19 cellular contexts compared by ENCODE assay signal in the genomic region with DNA sequence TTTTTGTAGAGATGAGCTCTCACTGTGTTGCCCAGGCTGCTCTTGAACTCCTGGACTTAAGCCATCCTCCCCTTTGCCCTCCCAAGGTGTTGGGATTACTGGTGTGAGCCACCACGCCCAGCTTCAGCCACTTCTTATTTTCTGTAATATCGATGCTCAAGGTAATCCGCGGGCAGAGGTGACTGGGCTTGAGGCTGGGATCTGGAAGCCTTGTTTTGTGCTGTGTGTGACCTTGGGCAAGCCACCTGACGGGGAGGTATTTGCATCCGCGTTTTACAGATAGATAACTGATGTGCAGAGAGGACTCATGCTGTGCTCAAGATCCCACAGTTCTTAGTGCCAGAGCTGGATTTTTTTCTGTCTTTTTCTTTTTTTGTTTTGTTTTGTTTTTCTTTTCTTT. TPM values are rescaled to one million over a fixed set of nuclear protein-coding genes. Genes with fewer than 3 reads are reported as not detected.
DNase-seq lines count a peak whose midpoint lies in the region; ATAC-seq and TF ChIP-seq lines count a peak whose summit lies in the region.
"Had no signal": no experiment of that assay in that cellular context is flagged by ENCODE, and none has a peak within 500 bp of the region (broad histone marks: within the 10 kb centered on the region; RNA-seq: fewer than 3 reads in every experiment).

No MANE protein-coding gene starts in this region.

- POLR2A ChIA-PET in HEK293 (lab: Yijun Ruan, JAX) = interaction anchor here (0.7 to 1.0 kb wide), 2 partner anchors 34 to 92 kb away, joined by 4 read pairs; a partner anchor contains a TSS

- TF ChIP-seq POLR2A in esophagus muscularis mucosa (IDR thresholded peaks at IDR 0.05; ENCODE audit: low read depth) (no peak), stomach (IDR thresholded peaks at IDR 0.05) (no peak)

- ATAC-seq in GM19463 (IDR thresholded peaks at IDR 0.05; ENCODE audit: unreplicated experiment) = no peak

- H3K9me3 ChIP-seq in HEK293 (ENCODE audit: control insufficient read depth, insufficient read depth, low read depth, low read length) (no peaks in the 10 kb centered on the region), esophagus muscularis mucosa (no peaks in the 10 kb centered on the region), stomach (no peaks in the 10 kb centered on the region)

- H3K27ac ChIP-seq in HEK293 (ENCODE audit: extremely low read depth, low read depth, low read length) (no peak overlapping the region), VCaP (peak overlapping the region; percentile 84; the same call in 1 of the 2 replicates), esophagus muscularis mucosa (replicated peaks in 1 of 4) (peak overlapping the region; percentile 86 to 93 (median 90)), rectal smooth muscle tissue (ENCODE audit: low read depth, low read length) (peak overlapping the region; percentile 5), stomach (peak overlapping the region in 2 of 5 donors; percentile 83 to 88)
- H3K27ac ChIP-seq: GM23248, PC-9 had no signal

- intact Hi-C loops in esophagus muscularis mucosa (cut with DNase I) (no loop called here), stomach (cut with DNase I; ENCODE audit: low total_unique reads) (no loop called here)

- CTCF ChIA-PET in HEK293 (lab: Yijun Ruan, JAX) = interaction anchor here (0.6 to 0.8 kb wide), 3 partner anchors 10 to 632 kb away, joined by 4 to 5 read pairs (median 4); no protein-coding TSS in a partner anchor

- H3K36me3 ChIP-seq in HEK293 (ENCODE audit: control insufficient read depth in 2 of 2, insufficient read depth in 1 of 2, low read length in 2 of 2) = no peaks in the 10 kb centered on the region
- no peaks in the 10 kb centered on the region for H3K36me3 ChIP-seq in esophagus muscularis mucosa
- no peaks in the 10 kb centered on the region for H3K36me3 ChIP-seq in rectal smooth muscle tissue (ENCODE audit: control insufficient read depth, insufficient read depth, low read length)
- no peaks in the 10 kb centered on the region for H3K36me3 ChIP-seq in stomach

- no peak overlapping the region for H3K4me3 ChIP-seq in HEK293 (ENCODE audit: low read depth, low read length)
- H3K4me3 ChIP-seq in esophagus muscularis mucosa = no peak overlapping the region
- no peak overlapping the region for H3K4me3 ChIP-seq in rectal smooth muscle tissue (ENCODE audit: low read length)
- no peak overlapping the region for H3K4me3 ChIP-seq in stomach
- H3K4me3 ChIP-seq: GM23248, PC-9 had no signal

- no peak overlapping the region for H3K9ac ChIP-seq in rectal smooth muscle tissue (ENCODE audit: low read length)
- H3K9ac ChIP-seq: GM23248 had no signal

- H3K4me1 ChIP-seq in HEK293 (ENCODE audit: control insufficient read depth, insufficient read depth, low read length) = no peaks in the 10 kb centered on the region
- peaks cover 22 to 38% (median 33%) of the 10 kb centered on the region in 4 donors for H3K4me1 ChIP-seq in esophagus muscularis mucosa
- peaks cover 8% of the 10 kb centered on the region for H3K4me1 ChIP-seq in rectal smooth muscle tissue (ENCODE audit: control insufficient read depth, insufficient read depth, low read length)
- H3K4me1 ChIP-seq in stomach = peaks cover 14 to 26% (median 19%) of the 10 kb centered on the region in 4 donors

- WGBS in esophagus muscularis mucosa = 91% methylated on average over 7 of the region's 7 CpGs
- WGBS in stomach, 5 donors = 56 to 75% (median 69%) methylated on average over 7 of the region's 7 CpGs

- DNase-seq in esophagus muscularis mucosa (ENCODE audit: extremely low spot score) = no peak
- no peak for DNase-seq in glomerular visceral epithelial cell (ENCODE audit: extremely low spot score)
- no peak for DNase-seq in stomach
- DNase-seq in SW 1271 (lab: John Stamatoyannopoulos, UW) = no peak
- DNase-seq: ACHN; Calu3; CD4-positive, alpha-beta T cell; DMS79; GM23248; KG1; NCI-H1092; NCI-H446 treated with DMSO at 0.1 percent for 48 hours; NCI-H748 treated with DMSO at 0.1 percent for 48 hours; PC-9; SHP77 treated with DMSO at 0.1 percent for 48 hours had no signal

- H3K27me3 ChIP-seq in esophagus muscularis mucosa (no peaks in the 10 kb centered on the region), rectal smooth muscle tissue (ENCODE audit: control insufficient read depth, insufficient read depth, low read length) (no peaks in the 10 kb centered on the region), stomach (no peaks in the 10 kb centered on the region)

- TF ChIP-seq EP300 in esophagus muscularis mucosa (IDR thresholded peaks at IDR 0.05) (no peak), stomach (IDR thresholded peaks at IDR 0.05) (no peak)

- TF ChIP-seq CTCF in HEK293 (tag by site-specific recombination; IDR thresholded peaks at IDR 0.05) (no peak), VCaP (conservative IDR thresholded peaks at IDR 0.05) (no peak), esophagus muscularis mucosa (IDR thresholded peaks at IDR 0.05) (no peak), stomach (IDR thresholded peaks at IDR 0.05) (no peak)

TF ChIP-seq in HEK293, 187 proteins besides CTCF, POLR2A, EP300 and RAD21:
- TF ChIP-seq ZNF274 (IDR thresholded peaks at IDR 0.05; ENCODE audit: low read length) = no peak
- peak; percentile 27; the same call in 1 of the 2 replicates for TF ChIP-seq ZNF274 (tag by site-specific recombination; IDR thresholded peaks at IDR 0.05; ENCODE audit: borderline replicate concordance)
- TF ChIP-seq IKZF3 (tag by site-specific recombination; IDR thresholded peaks at IDR 0.05) = no peak
- TF ChIP-seq ZNF335 (tag by site-specific recombination; conservative IDR thresholded peaks at IDR 0.05) = no peak

RNA-seq across cellular contexts. Expression of a gene that starts 27.8 kb away (rescaled TPM):
- total RNA-seq in esophagus muscularis mucosa = 10 to 100 TPM; 30.7 to 68.3 (median 43.4) TPM
- 100 to 1,000 TPM in 1 of 5 donors, 10 to 100 TPM in 4; 37.9 to 199 (median 54.0) TPM for total RNA-seq in stomach
- 10 to 100 TPM; 11.3 to 81.4 (median 17.2) TPM for polyA plus RNA-seq in stomach
